In the genomic region with DNA sequence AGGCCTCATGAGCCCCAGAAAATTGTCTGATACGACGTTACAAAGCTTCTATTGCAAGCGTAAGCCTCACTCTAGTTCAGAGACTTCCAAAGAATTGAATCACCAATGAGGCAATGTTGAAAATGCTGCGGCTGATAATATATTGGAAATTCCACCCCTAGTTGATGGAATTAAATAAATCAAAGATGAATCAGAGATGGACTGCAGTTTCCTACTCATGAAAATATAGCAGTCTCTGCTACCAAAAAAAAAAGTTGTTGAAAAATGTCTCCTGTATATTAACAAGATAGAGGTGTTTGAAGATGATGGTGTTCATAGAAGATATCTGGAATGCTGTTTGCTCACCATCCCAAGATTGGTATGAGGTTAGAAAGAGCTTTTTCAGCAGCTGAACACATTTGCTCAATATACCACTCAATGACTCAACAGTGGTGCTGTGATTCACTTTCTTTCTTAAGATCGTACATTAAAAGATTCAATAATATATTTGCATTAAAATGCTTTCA, we compare ENCODE assay signal across 13 cellular contexts.
DNase-seq lines count a peak whose midpoint lies in the region; ATAC-seq, FAIRE-seq and TF ChIP-seq lines count a peak whose summit lies in the region.
"Had no signal": no experiment of that assay in that cellular context is flagged by ENCODE, and none has a peak within 500 bp of the region (broad histone marks: within the 10 kb centered on the region; RNA-seq: fewer than 3 reads in every experiment).

No MANE protein-coding gene starts in this region.

- DNase-seq in HCEC 1CT, result peak; percentile 86
- DNase-seq in amniotic epithelial cell (ENCODE audit: low read depth), result peak; percentile 91
- DNase-seq in foreskin keratinocyte, result peak; percentile 77 to 90
- peak; percentile 38 for DNase-seq in stromal cell of bone marrow (ENCODE audit: low read depth)
- no peak for DNase-seq in NCI-H510A (lab: John Stamatoyannopoulos, UW)
- DNase-seq in frontal cortex (ENCODE audit: low spot score in 2 of 2), result no peak
- no peak for DNase-seq in CD4-positive, alpha-beta memory T cell
- DNase-seq: activated CD4-positive, alpha-beta T cell treated with anti-CD3 and anti-CD28 coated beads for 36 hours; activated naive CD4-positive, alpha-beta T cell; left ventricle myocardium superior; MM.1S; stimulated activated CD4-positive, alpha-beta T cell treated with anti-CD3 and anti-CD28 coated beads, Interleukin-15, amount 100 ng/mL, for 24 hours had no signal

- H3K36me3 Mint-ChIP-seq in CD4-positive, alpha-beta memory T cell, result no peaks in the 10 kb centered on the region

- CTCF ChIA-PET in CD4-positive, alpha-beta memory T cell (lab: Charles Lee; ENCODE audit: partially characterized antibody), result no interaction called here

- TF ChIP-seq CTCF in foreskin keratinocyte (conservative IDR thresholded peaks at IDR 0.05), result no peak

- intact Hi-C loops in CD4-positive, alpha-beta memory T cell (cut with micrococcal nuclease), result no loop called here

- H3K9me3 Mint-ChIP-seq in CD4-positive, alpha-beta memory T cell, result peaks cover 0 to 7% (median under 1%) of the 10 kb centered on the region in 8 donors

- no peaks in the 10 kb centered on the region for H3K36me3 ChIP-seq in CD4-positive, alpha-beta memory T cell (ENCODE audit: insufficient read depth, low read length)
- H3K36me3 ChIP-seq: BLaER1 treated with 17β-estradiol and CSF1 and Interleukin-3, amounts not matched to agents 10 nM and 100 nM had no signal

- H3K27ac ChIP-seq in foreskin keratinocyte, result no peak overlapping the region
- H3K27ac ChIP-seq in CD4-positive, alpha-beta memory T cell (ENCODE audit: low read depth, low read length), result no peak overlapping the region
- H3K27ac ChIP-seq: BLaER1 treated with 17β-estradiol and CSF1 and Interleukin-3, amounts not matched to agents 10 nM and 100 nM had no signal

- H3K4me1 ChIP-seq in foreskin keratinocyte, result peaks cover 8% of the 10 kb centered on the region
- no peaks in the 10 kb centered on the region for H3K4me1 ChIP-seq in CD4-positive, alpha-beta memory T cell (ENCODE audit: insufficient read depth, low read length)
- H3K4me1 ChIP-seq: BLaER1 treated with 17β-estradiol and CSF1 and Interleukin-3, amounts not matched to agents 10 nM and 100 nM had no signal

- no peaks in the 10 kb centered on the region for H3K4me1 Mint-ChIP-seq in CD4-positive, alpha-beta memory T cell
- H3K4me1 Mint-ChIP-seq: activated CD4-positive, alpha-beta T cell treated with anti-CD3 and anti-CD28 coated beads for 36 hours had no signal

- H3K4me3 ChIP-seq in CD4-positive, alpha-beta memory T cell (ENCODE audit: low read length in 2 of 2), result no peak overlapping the region
- H3K4me3 ChIP-seq: BLaER1 treated with 17β-estradiol and CSF1 and Interleukin-3, amounts not matched to agents 10 nM and 100 nM had no signal

- H3K27me3 ChIP-seq in foreskin keratinocyte, result no peaks in the 10 kb centered on the region
- no peaks in the 10 kb centered on the region for H3K27me3 ChIP-seq in CD4-positive, alpha-beta memory T cell (ENCODE audit: insufficient read depth, low read length)
- H3K27me3 ChIP-seq: BLaER1 treated with 17β-estradiol and CSF1 and Interleukin-3, amounts not matched to agents 10 nM and 100 nM had no signal

- no peak overlapping the region for H3K27ac Mint-ChIP-seq in CD4-positive, alpha-beta memory T cell
- H3K27ac Mint-ChIP-seq: activated CD4-positive, alpha-beta T cell treated with anti-CD3 and anti-CD28 coated beads for 36 hours had no signal

- H3K27me3 Mint-ChIP-seq in CD4-positive, alpha-beta memory T cell, result no peaks in the 10 kb centered on the region

- peak; percentile 97 for ATAC-seq in foreskin keratinocyte
- ATAC-seq: activated CD4-positive, alpha-beta T cell treated with anti-CD3 and anti-CD28 coated beads for 36 hours; left ventricle myocardium superior had no signal

- no peak for FAIRE-seq in frontal cortex (lab: Jason Lieb, UNC)

- no peaks in the 10 kb centered on the region for H3K9me3 ChIP-seq in CD4-positive, alpha-beta memory T cell (ENCODE audit: control insufficient read depth in 1 of 2, low read length in 2 of 2)
- H3K9me3 ChIP-seq: BLaER1 treated with 17β-estradiol and CSF1 and Interleukin-3, amounts not matched to agents 10 nM and 100 nM had no signal

- no peak overlapping the region for H3K4me3 Mint-ChIP-seq in CD4-positive, alpha-beta memory T cell
- H3K4me3 Mint-ChIP-seq: activated CD4-positive, alpha-beta T cell treated with anti-CD3 and anti-CD28 coated beads for 36 hours had no signal

- POLR2A ChIA-PET in CD4-positive, alpha-beta memory T cell (lab: Charles Lee; ENCODE audit: partially characterized antibody), result no interaction called here

Comparison
In these comparisons a context has a peak if more than half of its experiments do, and no peak if none do; other contexts are left out.
1. DNase-seq: peak in HCEC 1CT (single experiment), amniotic epithelial cell (single experiment), foreskin keratinocyte (2 of 2) and stromal cell of bone marrow (single experiment); none in NCI-H510A (single experiment), frontal cortex (0 of 2) and CD4-positive, alpha-beta memory T cell (0 of 5).